In the genomic region with DNA sequence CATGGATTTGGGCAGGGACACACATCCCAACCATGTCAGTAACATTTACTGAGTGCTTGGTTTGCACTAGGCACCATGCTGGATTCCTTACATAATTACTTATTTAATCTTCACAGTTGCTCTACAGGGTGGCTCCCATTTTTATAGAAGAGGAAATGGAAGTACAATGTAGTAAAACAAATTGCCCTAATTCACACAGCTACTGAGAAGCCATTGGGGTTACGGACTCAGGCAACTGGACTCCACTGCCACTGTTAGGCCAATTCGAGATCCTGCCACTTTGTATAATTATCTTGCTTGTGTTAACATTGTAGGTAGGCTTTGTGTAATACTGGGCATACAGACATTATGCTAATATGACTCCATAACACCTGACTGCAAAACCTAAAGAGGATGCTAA, we compare ENCODE assay signal across 9 cellular contexts.
"Had no signal": no experiment of that assay in that cellular context is flagged by ENCODE, and none has a peak within 500 bp of the region (broad histone marks: within the 10 kb centered on the region; RNA-seq: fewer than 3 reads in every experiment).

No MANE protein-coding gene starts in this region.

- H3K4me3 Mint-ChIP-seq: immature natural killer cell, naive B cell had no signal

- H3K36me3 Mint-ChIP-seq: naive B cell had no signal

- H3K27me3 Mint-ChIP-seq: naive B cell had no signal

- H3K4me1 Mint-ChIP-seq: naive B cell had no signal

- DNase-seq: activated CD4-positive, alpha-beta T cell treated with anti-CD3 and anti-CD28 coated beads for 48 hours; activated naive CD4-positive, alpha-beta T cell treated with Interleukin-2 at 50 U/mL for 16 hours; foreskin keratinocyte; immature natural killer cell; lower lobe of right lung; midbrain; naive B cell; small intestine; WERI-Rb-1 had no signal

- H3K9me3 Mint-ChIP-seq: naive B cell had no signal

- ATAC-seq: foreskin keratinocyte, lower lobe of right lung had no signal
